In genomic region chr1:99696616-99697015, GRCh38 we compare ENCODE assay signal across 3 cellular contexts.
TF ChIP-seq lines count a peak whose summit lies in the region.

No MANE protein-coding gene starts in this region.

TF ChIP-seq in K562, 482 proteins besides CTCF, POLR2A, EP300 and RAD21:
- TF ChIP-seq ZNF311 (CRISPR knock-in tag; IDR thresholded peaks at IDR 0.05), result no peak
- peak; percentile 83 for TF ChIP-seq EHMT2 (IDR thresholded peaks at IDR 0.05)

TF ChIP-seq in HepG2, 621 proteins besides CTCF, POLR2A, EP300 and RAD21:
- TF ChIP-seq ONECUT2 (CRISPR knock-in tag; IDR thresholded peaks at IDR 0.05), result no peak
- TF ChIP-seq REST (IDR thresholded peaks at IDR 0.05; ENCODE audit: borderline replicate concordance in 1 of 2, low read depth in 1 of 2, low read length in 2 of 2), result peak in 1 of 2 experiments; percentile 58; a peak in 2 of 4 replicates

TF ChIP-seq in WTC11, 78 proteins besides CTCF, POLR2A, EP300 and RAD21:
- TF ChIP-seq ZBTB21 (CRISPR knock-in tag; IDR thresholded peaks at IDR 0.05; ENCODE audit: borderline replicate concordance) (no peak), E2F4 (CRISPR knock-in tag; IDR thresholded peaks at IDR 0.05; ENCODE audit: borderline replicate concordance, low read depth) (no peak), GRHL2 (CRISPR knock-in tag; IDR thresholded peaks at IDR 0.05; ENCODE audit: insufficient replicate concordance, severe bottlenecking) (no peak), MYBL2 (CRISPR knock-in tag; IDR thresholded peaks at IDR 0.05) (no peak), PRDM15 (CRISPR knock-in tag; IDR thresholded peaks at IDR 0.05) (no peak), IRF2 (CRISPR knock-in tag; IDR thresholded peaks at IDR 0.05; ENCODE audit: borderline replicate concordance, low read depth) (no peak), KAT7 (CRISPR knock-in tag; IDR thresholded peaks at IDR 0.05; ENCODE audit: borderline replicate concordance) (no peak), PRRX2 (CRISPR knock-in tag; IDR thresholded peaks at IDR 0.05) (no peak), NR1H2 (CRISPR knock-in tag; IDR thresholded peaks at IDR 0.05) (no peak), ESRRA (CRISPR knock-in tag; IDR thresholded peaks at IDR 0.05; ENCODE audit: borderline replicate concordance) (no peak), JUN (CRISPR knock-in tag; IDR thresholded peaks at IDR 0.05) (no peak), ETV6 (CRISPR knock-in tag; IDR thresholded peaks at IDR 0.05) (no peak), E2F1 (CRISPR knock-in tag; IDR thresholded peaks at IDR 0.05) (no peak), NFE2L1 (CRISPR knock-in tag; IDR thresholded peaks at IDR 0.05) (no peak)
- TF ChIP-seq, protein P1, sequence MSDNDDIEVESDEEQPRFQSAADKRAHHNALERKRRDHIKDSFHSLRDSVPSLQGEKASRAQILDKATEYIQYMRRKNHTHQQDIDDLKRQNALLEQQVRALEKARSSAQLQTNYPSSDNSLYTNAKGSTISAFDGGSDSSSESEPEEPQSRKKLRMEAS (CRISPR knock-in tag; IDR thresholded peaks at IDR 0.05), result no peak
- TF ChIP-seq, protein P2, sequence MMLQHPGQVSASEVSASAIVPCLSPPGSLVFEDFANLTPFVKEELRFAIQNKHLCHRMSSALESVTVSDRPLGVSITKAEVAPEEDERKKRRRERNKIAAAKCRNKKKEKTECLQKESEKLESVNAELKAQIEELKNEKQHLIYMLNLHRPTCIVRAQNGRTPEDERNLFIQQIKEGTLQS (CRISPR knock-in tag; conservative IDR thresholded peaks at IDR 0.05), result no peak
TF ChIP-seq in WTC11: peak in this region for 0.
